8 cellular contexts compared by ENCODE assay signal in genomic region chr6:124962617-124963415, GRCh38. TPM values are rescaled to one million over a fixed set of nuclear protein-coding genes. Genes with fewer than 3 reads are reported as not detected.
A peak's percentile ranks its signal among the peaks of the same experiment; 100 is the strongest.
DNase-seq lines count a peak whose midpoint lies in the region; ATAC-seq and TF ChIP-seq lines count a peak whose summit lies in the region.

No MANE protein-coding gene starts in this region.

- ATAC-seq in heart left ventricle (peak in 3 of 4 donors; percentile 52 to 58 (median 56)), GM21529 (IDR thresholded peaks at IDR 0.05; ENCODE audit: unreplicated experiment) (no peak)

- DNase-seq in NCI-H748 (lab: John Stamatoyannopoulos, UW; ENCODE audit: unreplicated experiment) (peak; percentile 62), NCI-H748 treated with DMSO at 0.1 percent for 48 hours (lab: John Stamatoyannopoulos, UW) (no peak), adipocyte (ENCODE audit: low read depth) (peak; percentile 66), heart left ventricle (peak; percentile 36 to 72 (median 48)), nucleus accumbens (lab: John Stamatoyannopoulos, UW) (peak in 44 of 56 donors; percentile 4 to 79 (median 59))
- DNase-seq in stimulated activated CD4-positive, alpha-beta T cell treated with anti-CD3 and anti-CD28 coated beads, Interleukin-12 subunit alpha, Interleukin-12 subunit beta, amount 100 ng/mL, for 4 hours, result no peak

- TF ChIP-seq POLR2A in heart left ventricle (IDR thresholded peaks at IDR 0.05), result no peak

- 1% methylated on average over 38 to 67 of the region's 67 CpGs for WGBS in heart left ventricle, 4 donors

- H3K27me3 ChIP-seq in HUES6 (ENCODE audit: control insufficient read depth, insufficient read depth, low read length) (peaks cover 4% of the 10 kb centered on the region), adipocyte (replicated peaks; ENCODE audit: control insufficient read depth, insufficient read depth, low read length) (no peaks in the 10 kb centered on the region), heart left ventricle (no peaks in the 10 kb centered on the region)

- no peaks in the 10 kb centered on the region for H3K9me3 ChIP-seq in HUES6 (ENCODE audit: control insufficient read depth, insufficient read depth, low read depth, low read length)
- H3K9me3 ChIP-seq in adipocyte (ENCODE audit: control insufficient read depth, low read length), result no peaks in the 10 kb centered on the region
- no peaks in the 10 kb centered on the region for H3K9me3 ChIP-seq in heart left ventricle

- peak overlapping the region; percentile 27 for H3K9ac ChIP-seq in HUES6 (ENCODE audit: low read length)
- peak overlapping the region; percentile 93 for H3K9ac ChIP-seq in adipocyte (ENCODE audit: low read length)

- intact Hi-C loops in heart left ventricle (cut with DNase I), result loop anchor here (5.0 to 10.0 kb wide), 9 partner anchors 39 to 342 kb away; partner anchors contain the start of gene HDDC2 (in 1 of the 10)

- peak in 6 of 12 donors; percentile 4 to 50 (median 30) for TF ChIP-seq CTCF in heart left ventricle (IDR thresholded peaks at IDR 0.05)

- H3K4me3 ChIP-seq in HUES6 (ENCODE audit: low read depth, low read length) (peak overlapping the region; percentile 62), adipocyte (ENCODE audit: low read length) (peak overlapping the region; percentile 93), heart left ventricle (peak overlapping the region; percentile 67 to 95 (median 85))

- H3K4me1 ChIP-seq in HUES6 (ENCODE audit: control insufficient read depth, insufficient read depth, low read length) (peaks cover 14% of the 10 kb centered on the region), adipocyte (ENCODE audit: control insufficient read depth, insufficient read depth, low read length) (peaks cover 35% of the 10 kb centered on the region), heart left ventricle (peaks cover 0 to 42% (median 24%) of the 10 kb centered on the region in 12 donors)

- H3K27ac ChIP-seq in HUES6 (ENCODE audit: low read depth, low read length) (no peak overlapping the region), heart left ventricle (peak overlapping the region; percentile 84 to 96 (median 89))

- H3K36me3 ChIP-seq in HUES6 (ENCODE audit: control insufficient read depth, insufficient read depth, low read length) (no peaks in the 10 kb centered on the region), adipocyte (ENCODE audit: control insufficient read depth, insufficient read depth, low read length, severe bottlenecking) (peaks cover 3% of the 10 kb centered on the region), heart left ventricle (peaks cover 0 to 7% (median 0%) of the 10 kb centered on the region in 9 donors)

RNA-seq across cellular contexts. Expression of gene RNF217, which starts 0.6 kb away (rescaled TPM):
- 10 to 100 TPM in 8 of 9 donors, 1 to 10 TPM in 1; 8.9 to 21.6 (median 14.2) TPM for total RNA-seq in heart left ventricle
- 1 to 10 TPM; 2.2 to 8.1 TPM for polyA plus RNA-seq in heart left ventricle

Comparison
In these comparisons a context has a peak if more than half of its experiments do, and no peak if none do; other contexts are left out.
1. DNase-seq: peak in NCI-H748 (single experiment), adipocyte (single experiment), heart left ventricle (5 of 5) and nucleus accumbens (44 of 56); none in NCI-H748 treated with DMSO at 0.1 percent for 48 hours (single experiment) and stimulated activated CD4-positive, alpha-beta T cell treated with anti-CD3 and anti-CD28 coated beads, Interleukin-12 subunit alpha, Interleukin-12 subunit beta, amount 100 ng/mL, for 4 hours (single experiment).
2. Peak in every context shown above with its lines, with median percentiles within 50 percentile points of each other: H3K4me3 ChIP-seq.